Comparison of ENCODE assay signal across 18 cellular contexts in the genomic region with DNA sequence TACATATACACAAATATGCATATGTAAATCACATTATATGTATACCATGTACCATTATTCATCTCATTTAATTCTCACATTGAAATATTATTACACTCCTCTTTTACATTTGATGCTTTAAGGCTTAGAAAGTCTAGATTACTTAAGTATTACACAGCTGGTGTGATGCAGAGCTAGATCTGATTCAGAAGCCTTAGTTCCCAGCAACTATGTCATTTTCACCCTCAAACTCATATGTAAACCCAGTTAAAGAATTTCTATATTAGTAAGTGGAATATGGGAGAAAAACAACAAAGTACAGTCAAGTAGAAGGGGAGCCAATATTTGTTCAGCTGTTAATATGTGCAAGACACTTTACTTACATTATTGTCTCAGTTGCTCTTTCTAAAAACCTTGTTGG.
DNase-seq lines count a peak whose midpoint lies in the region; TF ChIP-seq lines count a peak whose summit lies in the region.
"Had no signal": no experiment of that assay in that cellular context is flagged by ENCODE, and none has a peak within 500 bp of the region (broad histone marks: within the 10 kb centered on the region; RNA-seq: fewer than 3 reads in every experiment).

No MANE protein-coding gene starts in this region.

- no peak overlapping the region for H2AK5ac ChIP-seq in trophoblast cell (ENCODE audit: low read length)

- no peak overlapping the region for H4K8ac ChIP-seq in trophoblast cell (ENCODE audit: low read depth, low read length)

- no peak overlapping the region for H4K12ac ChIP-seq in trophoblast cell (ENCODE audit: low read depth, low read length)

- no peak overlapping the region for H3K23ac ChIP-seq in trophoblast cell (ENCODE audit: low read length)

- no peak overlapping the region for H3K4me2 ChIP-seq in trophoblast cell (ENCODE audit: low read length)

- no peak overlapping the region for H4K91ac ChIP-seq in trophoblast cell (ENCODE audit: low read depth, low read length)

- no peak overlapping the region for H3K18ac ChIP-seq in trophoblast cell (ENCODE audit: low read length)

- H3K79me2 ChIP-seq in trophoblast cell (ENCODE audit: control insufficient read depth, insufficient read depth, low read length, poor library complexity) = no peaks in the 10 kb centered on the region

- no peak overlapping the region for H3K4me3 ChIP-seq in trophoblast cell (ENCODE audit: low read depth, low read length)
- H3K4me3 ChIP-seq: K562 had no signal

- no peaks in the 10 kb centered on the region for H3K4me1 ChIP-seq in trophoblast cell (ENCODE audit: control insufficient read depth in 1 of 2, insufficient read depth in 2 of 2, low read length in 2 of 2)

- H3K27ac Mint-ChIP-seq in chondrocyte (ENCODE audit: unreplicated experiment) = peak overlapping the region; percentile 0
- H3K27ac Mint-ChIP-seq: CD4-positive, alpha-beta T cell; HFFc6 had no signal

- no peak overlapping the region for H3K9ac ChIP-seq in trophoblast cell (ENCODE audit: low read length)

- no peak overlapping the region for H2BK12ac ChIP-seq in trophoblast cell (ENCODE audit: low read length)

- H3K27me3 ChIP-seq in trophoblast cell (ENCODE audit: insufficient read depth, low read length) = no peaks in the 10 kb centered on the region

- H2AFZ ChIP-seq in trophoblast cell (ENCODE audit: insufficient read depth, low read length, poor library complexity) = no peak overlapping the region

- peaks cover 27% of the 10 kb centered on the region for H3K4me1 Mint-ChIP-seq in chondrocyte (ENCODE audit: low read depth)

- no peaks in the 10 kb centered on the region for H3K79me1 ChIP-seq in trophoblast cell (ENCODE audit: low read length)

- H3K14ac ChIP-seq in trophoblast cell (ENCODE audit: low read length) = no peak overlapping the region

- H2BK120ac ChIP-seq in trophoblast cell (ENCODE audit: insufficient read depth, low read length, poor library complexity) = no peak overlapping the region

- H3K4ac ChIP-seq in trophoblast cell (ENCODE audit: low read depth, low read length) = no peak overlapping the region

- no peaks in the 10 kb centered on the region for H3K36me3 ChIP-seq in trophoblast cell (ENCODE audit: control insufficient read depth in 1 of 2, insufficient read depth in 2 of 2, low read length in 2 of 2)

- DNase-seq in NCI-H510A treated with DMSO at 0.1 percent for 48 hours (lab: John Stamatoyannopoulos, UW) (peak; percentile 28), NCI-H510A (lab: John Stamatoyannopoulos, UW) (no peak), NCI-H748 (lab: John Stamatoyannopoulos, UW; ENCODE audit: unreplicated experiment) (peak; percentile 62), chondrocyte (ENCODE audit: low spot score) (no peak), stromal cell of bone marrow (ENCODE audit: low read depth) (peak; percentile 16), SIG-M5 treated with dmso at 0.1 percent for 504 hours (lab: John Stamatoyannopoulos, UW; ENCODE audit: unreplicated experiment) (no peak), AG20443 (ENCODE audit: low spot score) (no peak), trophoblast cell (no peak)
- DNase-seq: 8988T; CD4-positive, alpha-beta T cell; DMS79; HFFc6; NCI-H1105; NCI-H2081 treated with DMSO at 0.1 percent for 48 hours; NCI-H2227 treated with DMSO at 0.1 percent for 48 hours; NCI-H524 treated with DMSO at 0.1 percent for 48 hours; Right ventricle myocardium superior had no signal

- H3K27me3 Mint-ChIP-seq in chondrocyte (ENCODE audit: low read depth) = no peaks in the 10 kb centered on the region
- H3K27me3 Mint-ChIP-seq: CD4-positive, alpha-beta T cell had no signal

- no peaks in the 10 kb centered on the region for H3K9me3 ChIP-seq in trophoblast cell (ENCODE audit: insufficient read depth, low read depth, low read length)

- H3K36me3 Mint-ChIP-seq in chondrocyte (ENCODE audit: low read depth) = no peaks in the 10 kb centered on the region

- no peak overlapping the region for H3K4me3 Mint-ChIP-seq in chondrocyte (ENCODE audit: unreplicated experiment)
- H3K4me3 Mint-ChIP-seq: CD4-positive, alpha-beta T cell; HFFc6 had no signal

- no peaks in the 10 kb centered on the region for H3K9me3 Mint-ChIP-seq in chondrocyte (ENCODE audit: low read depth)
- H3K9me3 Mint-ChIP-seq: CD4-positive, alpha-beta T cell; HFFc6 had no signal

- no peak overlapping the region for H2BK5ac ChIP-seq in trophoblast cell (ENCODE audit: low read depth, low read length, poor library complexity)

- H3K27ac ChIP-seq in trophoblast cell (ENCODE audit: low read depth, low read length) = no peak overlapping the region

- TF ChIP-seq CTCF in chondrocyte (IDR thresholded peaks at IDR 0.05) = no peak

Comparison
In these comparisons a context has a peak if more than half of its experiments do, and no peak if none do; other contexts are left out.
1. DNase-seq: peak in NCI-H510A treated with DMSO at 0.1 percent for 48 hours (single experiment), NCI-H748 (single experiment) and stromal cell of bone marrow (single experiment); none in NCI-H510A (single experiment), chondrocyte (single experiment), SIG-M5 treated with dmso at 0.1 percent for 504 hours (single experiment), AG20443 (single experiment) and trophoblast cell (0 of 2).